ENCODE assay signal across 21 cellular contexts in the genomic region with DNA sequence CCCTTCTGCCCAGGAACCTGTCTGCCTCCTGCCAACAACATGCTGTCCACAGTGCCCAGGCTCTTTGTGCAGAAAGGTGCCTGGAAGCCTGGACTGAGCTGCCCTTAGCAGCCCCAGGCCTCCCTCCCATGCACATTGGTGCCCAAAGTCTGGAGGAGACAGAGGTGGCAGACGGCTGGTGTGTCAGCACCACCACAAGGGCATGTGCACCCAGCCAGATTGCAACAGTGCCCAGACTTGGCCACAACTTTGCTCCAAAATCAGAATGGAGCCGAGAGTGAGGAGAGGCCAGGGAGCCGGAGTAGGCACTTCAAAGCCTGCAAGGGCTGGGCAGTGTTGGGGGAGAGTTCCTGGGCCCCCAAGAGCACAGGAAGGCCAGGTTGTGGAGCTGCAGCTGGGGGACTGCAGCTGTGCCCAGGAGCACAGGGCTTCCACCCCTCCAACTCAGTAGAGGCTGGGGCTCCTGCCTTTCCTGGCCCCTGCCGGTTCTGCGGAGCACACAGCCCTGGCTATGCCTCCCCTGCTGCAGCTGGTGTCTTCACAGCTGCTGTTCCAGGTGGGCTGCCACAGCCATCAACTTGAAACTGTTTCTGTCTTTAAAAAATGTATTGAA.
"Had no signal": no experiment of that assay in that cellular context is flagged by ENCODE, and none has a peak within 500 bp of the region (broad histone marks: within the 10 kb centered on the region; RNA-seq: fewer than 3 reads in every experiment).

No MANE protein-coding gene starts in this region.

- H3K27me3 ChIP-seq: esophagus muscularis mucosa, gastrocnemius medialis, heart right ventricle, left lung, right lobe of liver, spleen, uterus had no signal

- DNase-seq: effector memory CD8-positive, alpha-beta T cell; gastrocnemius medialis; heart right ventricle; hypothalamus; lower lobe of right lung; midbrain; psoas muscle; retina; right lobe of liver; spleen; stimulated activated CD4-positive, alpha-beta T cell treated with anti-CD3 and anti-CD28 coated beads, Interleukin-15, amount 100 ng/mL, for 24 hours; stimulated activated CD4-positive, alpha-beta T cell treated with anti-CD3 and anti-CD28 coated beads, Interleukin-1b, Interleukin-23, amount 100 ng/mL, for 48 hours; stimulated activated CD4-positive, alpha-beta T cell treated with anti-CD3 and anti-CD28 coated beads, Interleukin-4, amount 100 ng/mL, for 24 hours; stimulated activated naive B cell treated with anti-CD40 and anti-IgM and Interleukin-4, amounts not matched to agents 10 μg/mL and 1 μg/mL and 100 μg/mL, for 72 hours; uterus had no signal

- H3K9ac ChIP-seq: parathyroid adenoma had no signal

- H3K9me3 ChIP-seq: esophagus muscularis mucosa, gastrocnemius medialis, lower lobe of right lung, psoas muscle, right lobe of liver, uterus had no signal

- H3K4me3 ChIP-seq: esophagus muscularis mucosa, gastrocnemius medialis, heart right ventricle, left lung, lower lobe of right lung, psoas muscle, right lobe of liver, spleen, uterus had no signal

- H3K4me1 ChIP-seq: esophagus muscularis mucosa, gastrocnemius medialis, heart right ventricle, left lung, lower lobe of right lung, parathyroid adenoma, psoas muscle, right lobe of liver, spleen, uterus had no signal

- FAIRE-seq: colon, islet of Langerhans had no signal

- ATAC-seq: effector memory CD8-positive, alpha-beta T cell; gastrocnemius medialis; left lung; psoas muscle; stimulated activated naive B cell treated with anti-CD40 and anti-IgM and Interleukin-4, amounts not matched to agents 10 μg/mL and 1 μg/mL and 100 μg/mL, for 72 hours had no signal

- H3K36me3 ChIP-seq: esophagus muscularis mucosa, gastrocnemius medialis, heart right ventricle, left lung, lower lobe of right lung, right lobe of liver, spleen had no signal

- H3K27ac ChIP-seq: epithelial cell of prostate, esophagus muscularis mucosa, gastrocnemius medialis, heart right ventricle, left lung, lower lobe of right lung, parathyroid adenoma, psoas muscle, right lobe of liver, spleen, uterus had no signal
